Comparison of ENCODE assay signal across 16 cellular contexts in genomic region chr3:177382944-177383343, GRCh38.
A peak's percentile ranks its signal among the peaks of the same experiment; 100 is the strongest.
DNase-seq lines count a peak whose midpoint lies in the region; ATAC-seq, FAIRE-seq and TF ChIP-seq lines count a peak whose summit lies in the region.
"Had no signal": no experiment of that assay in that cellular context is flagged by ENCODE, and none has a peak within 500 bp of the region (broad histone marks: within the 10 kb centered on the region; RNA-seq: fewer than 3 reads in every experiment).

No MANE protein-coding gene starts in this region.

- H2AFZ ChIP-seq in mammary epithelial cell (ENCODE audit: low read depth, low read length) = peak overlapping the region; percentile 68
- H2AFZ ChIP-seq: GM23338 had no signal

- H3K36me3 Mint-ChIP-seq in MCF 10A (ENCODE audit: insufficient read depth, unreplicated experiment) (no peaks in the 10 kb centered on the region), memory B cell (no peaks in the 10 kb centered on the region)
- H3K36me3 Mint-ChIP-seq: CD8-positive, alpha-beta T cell had no signal

- H3K9ac ChIP-seq in mammary epithelial cell (ENCODE audit: insufficient read depth, low read length) = no peak overlapping the region
- H3K9ac ChIP-seq: BLaER1 had no signal

- FAIRE-seq in H54 (lab: Jason Lieb, UNC) = no peak
- FAIRE-seq: GM12892 had no signal

- H3K27ac Mint-ChIP-seq in MCF 10A (ENCODE audit: low read depth, unreplicated experiment) = no peak overlapping the region
- H3K27ac Mint-ChIP-seq in memory B cell = peak overlapping the region; percentile 42
- H3K27ac Mint-ChIP-seq: CD8-positive, alpha-beta T cell; GM23338 had no signal

- no peak overlapping the region for H3K4me2 ChIP-seq in mammary epithelial cell (ENCODE audit: insufficient read depth, low read depth, low read length)
- H3K4me2 ChIP-seq: BLaER1, GM23338 had no signal

- no peak for TF ChIP-seq CTCF in mammary epithelial cell (conservative IDR thresholded peaks at IDR 0.05 in 1 of 2, IDR thresholded peaks at IDR 0.05 in 1 of 2; ENCODE audit: extremely low read depth in 1 of 2, insufficient read depth in 1 of 2, low read depth in 1 of 2, low read length in 2 of 2)
- TF ChIP-seq CTCF in MCF 10A (IDR thresholded peaks at IDR 0.05; ENCODE audit: unreplicated experiment) = no peak
- no peak for TF ChIP-seq CTCF in fibroblast of mammary gland (conservative IDR thresholded peaks at IDR 0.05; ENCODE audit: control insufficient read depth, insufficient read depth, low read depth, low read length)

- H3K27ac ChIP-seq in mammary epithelial cell (ENCODE audit: insufficient read depth, low read depth, low read length) = no peak overlapping the region
- H3K27ac ChIP-seq: BLaER1 had no signal

- H3K36me3 ChIP-seq in mammary epithelial cell (ENCODE audit: insufficient read depth, low read length) = no peaks in the 10 kb centered on the region
- H3K36me3 ChIP-seq: BLaER1 had no signal

- POLR2A ChIA-PET in MCF 10A (lab: Yijun Ruan, JAX) = no interaction called here

- in situ Hi-C loops in mammary epithelial cell (cut with MboI; ENCODE audit: low sequenced_read_pairs in 2 of 2) = no loop called here

- H3K9me3 ChIP-seq in mammary epithelial cell (replicated peaks; ENCODE audit: insufficient read depth, low read length) = peaks cover 6% of the 10 kb centered on the region

- BruUV-seq in mammary epithelial cell (replicated peaks; lab: Mats Ljungman, UMichigan) (no TSS peak), MCF 10A (replicated peaks; lab: Mats Ljungman, UMichigan) (no TSS peak)

- no peak for TF ChIP-seq POLR2A in H54 (IDR thresholded peaks at IDR 0.05; ENCODE audit: low read depth, low read length)

- peaks cover 8% of the 10 kb centered on the region for H3K9me3 Mint-ChIP-seq in MCF 10A (ENCODE audit: unreplicated experiment)
- H3K9me3 Mint-ChIP-seq in memory B cell = no peaks in the 10 kb centered on the region

- peaks cover 7% of the 10 kb centered on the region for H3K4me1 ChIP-seq in mammary epithelial cell (ENCODE audit: insufficient read depth, low read length)
- H3K4me1 ChIP-seq: BLaER1 had no signal

- ATAC-seq in memory B cell (ENCODE audit: low read depth) = no peak
- ATAC-seq: CD8-positive, alpha-beta T cell; GM23338 had no signal

- no peaks in the 10 kb centered on the region for H4K20me1 ChIP-seq in mammary epithelial cell (ENCODE audit: insufficient read depth, low read length)
- H4K20me1 ChIP-seq: BLaER1 had no signal

- intact Hi-C loops in mammary epithelial cell (cut with micrococcal nuclease) (no loop called here), MCF 10A (cut with micrococcal nuclease) (no loop called here)

- H3K27me3 Mint-ChIP-seq in MCF 10A (ENCODE audit: insufficient read depth, unreplicated experiment) = no peaks in the 10 kb centered on the region
- H3K27me3 Mint-ChIP-seq in memory B cell = no peaks in the 10 kb centered on the region

- CTCF ChIA-PET in mammary epithelial cell (lab: Charles Lee; ENCODE audit: low non-redundant PET) = no interaction called here
- CTCF ChIA-PET in MCF 10A (lab: Yijun Ruan, JAX) = no interaction called here

- H3K4me1 Mint-ChIP-seq in MCF 10A (ENCODE audit: insufficient read depth, unreplicated experiment) (peaks cover 8% of the 10 kb centered on the region), memory B cell (peaks cover 12% of the 10 kb centered on the region)

- DNase-seq in mammary epithelial cell = peak; percentile 31
- no peak for DNase-seq in MCF 10A (ENCODE audit: unreplicated experiment)
- peak; percentile 24 for DNase-seq in fibroblast of mammary gland (ENCODE audit: low read depth)
- no peak for DNase-seq in memory B cell (ENCODE audit: low spot score in 2 of 2)
- no peak for DNase-seq in AG08396 (ENCODE audit: low spot score)
- DNase-seq in anterior cingulate cortex (lab: John Stamatoyannopoulos, UW) = no peak
- DNase-seq in DMS114 treated with DMSO at 0.1 percent for 48 hours (lab: John Stamatoyannopoulos, UW; ENCODE audit: unreplicated experiment) = no peak
- DNase-seq in H54 (ENCODE audit: insufficient read length, low spot score) = no peak
- DNase-seq: CD8-positive, alpha-beta T cell; MV-4-11; NCI-H1417 treated with DMSO at 0.1 percent for 48 hours; NCI-H2081; NCI-H510A treated with DMSO at 0.1 percent for 48 hours had no signal

- H3K27me3 ChIP-seq in mammary epithelial cell (ENCODE audit: insufficient read depth, low read length) = no peaks in the 10 kb centered on the region
- H3K27me3 ChIP-seq: BLaER1 had no signal

- no peaks in the 10 kb centered on the region for H3K79me2 ChIP-seq in mammary epithelial cell (ENCODE audit: insufficient read depth, low read length)

- H3K4me3 ChIP-seq in mammary epithelial cell (replicated peaks in 1 of 3; ENCODE audit: insufficient read depth in 1 of 3, low read depth in 2 of 3, low read length in 3 of 3) (no peak overlapping the region), fibroblast of mammary gland (ENCODE audit: control insufficient read depth, low read depth, low read length) (no peak overlapping the region)
- H3K4me3 ChIP-seq: BLaER1, GM23338 had no signal

- H3K4me3 Mint-ChIP-seq in MCF 10A (ENCODE audit: unreplicated experiment) = no peak overlapping the region
- no peak overlapping the region for H3K4me3 Mint-ChIP-seq in memory B cell
- H3K4me3 Mint-ChIP-seq: CD8-positive, alpha-beta T cell; GM23338 had no signal

- dilution Hi-C loops in mammary epithelial cell (cut with HindIII; ENCODE audit: low sequenced_read_pairs) = no loop called here

- 55% methylated on average over 8 of the region's 8 CpGs for WGBS in mammary epithelial cell (ENCODE audit: low coverage, missing lambda C conversion rate)

Comparison
In these comparisons a context has a peak if more than half of its experiments do, and no peak if none do; other contexts are left out.
1. DNase-seq: peak in mammary epithelial cell (single experiment) and fibroblast of mammary gland (single experiment); none in MCF 10A (single experiment), memory B cell (0 of 2), AG08396 (single experiment), anterior cingulate cortex (0 of 58), DMS114 treated with DMSO at 0.1 percent for 48 hours (single experiment) and H54 (single experiment).